8 cellular contexts compared by ENCODE assay signal in genomic region chr16:71961066-71962039, GRCh38.
DNase-seq lines count a peak whose midpoint lies in the region; ATAC-seq lines count a peak whose summit lies in the region.

No MANE protein-coding gene starts in this region.

- no peaks in the 10 kb centered on the region for H3K27me3 Mint-ChIP-seq in central memory CD8-positive, alpha-beta T cell

- no peaks in the 10 kb centered on the region for H3K36me3 Mint-ChIP-seq in central memory CD8-positive, alpha-beta T cell (ENCODE audit: insufficient read depth)

- H3K4me1 Mint-ChIP-seq in central memory CD8-positive, alpha-beta T cell, result peaks cover 8% of the 10 kb centered on the region

- H3K9me3 Mint-ChIP-seq in central memory CD8-positive, alpha-beta T cell, result no peaks in the 10 kb centered on the region

- peak; percentile 21 for DNase-seq in NK-92 treated with Interleukin-12 subunit alpha and Interleukin-12 subunit beta, amount 100 ng/mL, for 24 hours (lab: John Stamatoyannopoulos, UW)
- DNase-seq in NK-92 (lab: John Stamatoyannopoulos, UW; ENCODE audit: unreplicated experiment) (no peak), NCI-H345 (lab: John Stamatoyannopoulos, UW) (peak; percentile 70), kidney tubule cell (ENCODE audit: low spot score) (peak; percentile 87)
- peak; percentile 71 for DNase-seq in activated CD4-positive, CD25-positive, alpha-beta regulatory T cell treated with anti-CD3 and anti-CD28 coated beads, Interleukin-2, amount 50 U/mL, for 16 hours (ENCODE audit: low read depth, low spot score)
- DNase-seq in central memory CD8-positive, alpha-beta T cell (ENCODE audit: low spot score in 2 of 2), result peak; percentile 64 to 68
- DNase-seq in stimulated activated CD4-positive, alpha-beta T cell treated with anti-CD3 and anti-CD28 coated beads, Interleukin-2, amount 100 ng/mL, for 4 hours (ENCODE audit: low read depth), result peak; percentile 62

- no peak overlapping the region for H3K27ac Mint-ChIP-seq in central memory CD8-positive, alpha-beta T cell (ENCODE audit: low read depth)

- H3K4me3 Mint-ChIP-seq in central memory CD8-positive, alpha-beta T cell, result no peak overlapping the region

- peak; percentile 73 for ATAC-seq in HG03095 (IDR thresholded peaks at IDR 0.05; ENCODE audit: unreplicated experiment)
- peak; percentile 92 for ATAC-seq in central memory CD8-positive, alpha-beta T cell (replicated peaks; ENCODE audit: extremely low read depth, poor library complexity, severe bottlenecking)
